In genomic region chr3:10194328-10195071, GRCh38 we compare ENCODE assay signal across 8 cellular contexts. TPM values are rescaled to one million over a fixed set of nuclear protein-coding genes. Genes with fewer than 3 reads are reported as not detected.
DNase-seq lines count a peak whose midpoint lies in the region; ATAC-seq, FAIRE-seq and TF ChIP-seq lines count a peak whose summit lies in the region.

No MANE protein-coding gene starts in this region.

- POLR2A ChIA-PET in K562 (lab: Yijun Ruan, JAX): interaction anchor here (0.6 to 1.5 kb wide), 9 partner anchors 8 to 798 kb away, joined by 3 to 6 read pairs (median 3); partner anchors contain the start of gene CRELD1

- H3K4me3 ChIP-seq in GM12865 (ENCODE audit: low read depth, low read length) (peak overlapping the region; percentile 0; the same call in 1 of the 2 replicates), K562 (no peak overlapping the region), thoracic aorta (peak overlapping the region; percentile 9)

- no peaks in the 10 kb centered on the region for H3K27me3 ChIP-seq in K562 (ENCODE audit: control insufficient read depth in 2 of 2, insufficient read depth in 2 of 2, low read length in 2 of 2)
- no peaks in the 10 kb centered on the region for H3K27me3 ChIP-seq in thoracic aorta (replicated peaks; ENCODE audit: insufficient read depth)

- H3K79me2 ChIP-seq in K562 (ENCODE audit: control insufficient read depth, insufficient read depth, low read length): no peaks in the 10 kb centered on the region

- peak overlapping the region; percentile 69 for H3K4me2 ChIP-seq in K562 (ENCODE audit: insufficient read depth, low read length)

- H3K4me1 ChIP-seq in K562 (replicated peaks in 1 of 2; ENCODE audit: control insufficient read depth in 2 of 2, insufficient read depth in 2 of 2, low read length in 2 of 2) (peaks cover 71 to 73% of the 10 kb centered on the region in 2 experiments), thoracic aorta (ENCODE audit: control insufficient read depth in 1 of 2, low read depth in 2 of 2) (peaks cover 57 to 82% of the 10 kb centered on the region in 2 donors)

- FAIRE-seq in K562 (lab: Jason Lieb, UNC): peak; percentile 75

- intact Hi-C loops in K562 (cut with micrococcal nuclease): no loop called here

- peak overlapping the region; percentile 29 to 82; a peak in 3 of 4 replicates for H3K9ac ChIP-seq in K562 (ENCODE audit: insufficient read depth in 1 of 2, low read depth in 2 of 2, low read length in 2 of 2)

- H3K9me1 ChIP-seq in K562 (ENCODE audit: control insufficient read depth, insufficient read depth, low read length): peaks cover 4% of the 10 kb centered on the region

- H3K9me3 ChIP-seq in K562 (replicated peaks; ENCODE audit: control insufficient read depth, insufficient read depth, low read depth, low read length) (no peaks in the 10 kb centered on the region), thoracic aorta (no peaks in the 10 kb centered on the region)

- WGBS in K562 (ENCODE audit: insufficient coverage, low coverage, missing lambda C conversion rate): 25% methylated on average over 11 of the region's 11 CpGs

- peak; percentile 87 for DNase-seq in GM12865 (ENCODE audit: low read depth)
- peak; percentile 18 to 69 (median 40) for DNase-seq in T-helper 1 cell
- peak; percentile 61 to 83 (median 66) for DNase-seq in K562 (ENCODE audit: extremely low read depth in 1 of 4, low spot score in 3 of 4)
- DNase-seq in midbrain (lab: John Stamatoyannopoulos, UW): peak; percentile 47
- peak; percentile 62 for DNase-seq in thoracic aorta (ENCODE audit: low spot score)
- DNase-seq in SW480 (ENCODE audit: low spot score): no peak
- DNase-seq in GM13977 (ENCODE audit: low spot score): no peak
- DNase-seq in NCI-H2081 (lab: John Stamatoyannopoulos, UW): no peak

- CTCF ChIA-PET in K562 (lab: Yijun Ruan, JAX; ENCODE audit: low intra/inter-chr PET ratio): no interaction called here

- H3K36me3 ChIP-seq in K562 (ENCODE audit: control insufficient read depth, insufficient read depth, low read length) (no peaks in the 10 kb centered on the region), thoracic aorta (no peaks in the 10 kb centered on the region)

- TF ChIP-seq POLR2A in K562 (conservative IDR thresholded peaks at IDR 0.05): no peak

- TF ChIP-seq CTCF in GM12865 (IDR thresholded peaks at IDR 0.05; ENCODE audit: insufficient read depth, low read depth, low read length, missing control alignments) (no peak), K562 (IDR thresholded peaks at IDR 0.05 in 2 of 3, conservative IDR thresholded peaks at IDR 0.05 in 1 of 3; ENCODE audit: insufficient read depth in 2 of 3, low read depth in 1 of 3, low read length in 3 of 3) (no peak), thoracic aorta (IDR thresholded peaks at IDR 0.05) (no peak), GM13977 (IDR thresholded peaks at IDR 0.05; ENCODE audit: extremely low read depth, insufficient read depth, missing control alignments) (no peak)

- no peaks in the 10 kb centered on the region for H4K20me1 ChIP-seq in K562 (replicated peaks; ENCODE audit: control insufficient read depth, insufficient read depth, low read length)

- no TSS peak for BruUV-seq in K562 (replicated peaks; lab: Mats Ljungman, UMichigan)

- TF ChIP-seq RAD21 in K562 (CRISPR knock-in tag; conservative IDR thresholded peaks at IDR 0.05 in 1 of 2, IDR thresholded peaks at IDR 0.05 in 1 of 2): no peak

- TF ChIP-seq EP300 in K562 (IDR thresholded peaks at IDR 0.05; ENCODE audit: low read length): peak; percentile 22; the same call in 1 of the 2 replicates

- H3K27ac ChIP-seq in K562 (ENCODE audit: extremely low read depth, low read depth, low read length) (peak overlapping the region; percentile 68), thoracic aorta (peak overlapping the region; percentile 84 to 95)

- ATAC-seq in K562 (peak; percentile 67), thoracic aorta (ENCODE audit: insufficient number of reproducible peaks, low FRiP score, low read depth) (peak; percentile 13)

- H2AFZ ChIP-seq in K562 (ENCODE audit: low read depth, low read length): peak overlapping the region; percentile 85

- in situ Hi-C loops in K562 (cut with MboI): no loop called here
- in situ Hi-C loops in GM13977 (cut with MboI; ENCODE audit: low pct_unique_long_range_greater_than_20kb, low sequenced_read_pairs, unreplicated experiment): no loop called here

TF ChIP-seq in K562, 482 proteins besides CTCF, POLR2A, EP300 and RAD21 (continues in another document):
- 0 out of 2 replicates have a peak, but pooled peaks have one; percentile 32 for TF ChIP-seq NFXL1 (CRISPR knock-in tag; IDR thresholded peaks at IDR 0.05)
- no peak for TF ChIP-seq ZNF282 (CRISPR knock-in tag; IDR thresholded peaks at IDR 0.05)
- no peak for TF ChIP-seq HBP1 (CRISPR knock-in tag; IDR thresholded peaks at IDR 0.05)

RNA-seq across cellular contexts. Expression of gene IRAK2, which starts 29.8 kb away (rescaled TPM):
- 3.6 and 5.6 TPM in 2 replicates for total RNA-seq in K562 (2011; cell fraction: chromatin; rRNA removed; ENCODE audit: low replicate concordance)
- total RNA-seq in K562 (2011; cell fraction: nucleolus; rRNA removed): 3.4 and 4.5 TPM in 2 replicates
- 3.7 and 4.1 TPM in 2 replicates for total RNA-seq in K562 (2011; cell fraction: nucleoplasm; rRNA removed)
- total RNA-seq in K562 (2014; rRNA removed): 2.5 and 4.7 TPM in 2 replicates
- total RNA-seq in K562 (2014; rRNA removed; fragmentation: Illumina TruSeq; extraction: Trizol): 2.7 TPM in 2 replicates
- 1.7 and 1.8 TPM in 2 replicates for total RNA-seq in K562 (2015; rRNA removed; fragmentation: Illumina TruSeq; extraction: Trizol)
- 3.1 and 3.2 TPM in 2 replicates for total RNA-seq in K562 (2021)
- polyA plus RNA-seq in K562 (2011; rRNA removed): 3.6 and 4.4 TPM in 2 replicates
- polyA plus RNA-seq in K562 (2011; cell fraction: cytosol; rRNA removed): 4.2 and 5.7 TPM in 2 replicates
- polyA plus RNA-seq in K562 (2011; cell fraction: nucleus; rRNA removed): 1.3 and 1.9 TPM in 2 replicates
- polyA plus RNA-seq in K562 (2012): 1.8 and 2.8 TPM in 2 replicates
- 3.2 and 3.8 TPM in 2 replicates for polyA plus RNA-seq in K562 (2014; fragmentation: Illumina TruSeq; extraction: Trizol)
- polyA plus RNA-seq in K562 (2014; fragmentation: Nextera tagmentation; extraction: Ambion mirVana): 1 to 10 TPM in 1 of 2 experiments, under 1 TPM in 1; 0.42 to 1.0 TPM
- 2.7 and 2.9 TPM in 2 replicates for polyA plus RNA-seq in K562 (2014; rRNA removed)
- polyA minus RNA-seq in K562 (2011; rRNA and poly(A)+ RNA removed): 2.3 and 3.5 TPM in 2 replicates
- polyA minus RNA-seq in K562 (2011; cell fraction: cytosol; rRNA and poly(A)+ RNA removed): 1.9 and 3.1 TPM in 2 replicates
- 1.1 and 1.2 TPM in 2 replicates for polyA minus RNA-seq in K562 (2011; cell fraction: nucleus; rRNA and poly(A)+ RNA removed)
- 10 to 100 TPM in 1 of 2 donors, 1 to 10 TPM in 1; 5.7 to 13.8 TPM for total RNA-seq in thoracic aorta

RNA-seq across cellular contexts. Expression of gene VHL, which starts 52.9 kb away (rescaled TPM):
- 75.2 and 83.6 TPM in 2 replicates for total RNA-seq in K562 (2011; cell fraction: chromatin; rRNA removed; ENCODE audit: low replicate concordance)
- 45.5 and 50.2 TPM in 2 replicates for total RNA-seq in K562 (2011; cell fraction: nucleolus; rRNA removed)
- 91.8 and 160 TPM in 2 replicates for total RNA-seq in K562 (2011; cell fraction: nucleoplasm; rRNA removed)
- 73.9 and 82.2 TPM in 2 replicates for total RNA-seq in K562 (2014; rRNA removed)
- total RNA-seq in K562 (2014; rRNA removed; fragmentation: Illumina TruSeq; extraction: Trizol): 109 and 120 TPM in 2 replicates
- 90.5 and 91.1 TPM in 2 replicates for total RNA-seq in K562 (2015; rRNA removed; fragmentation: Illumina TruSeq; extraction: Trizol)
- total RNA-seq in K562 (2021): 79.4 and 93.6 TPM in 2 replicates
- polyA plus RNA-seq in K562 (2011; rRNA removed): 49.8 and 55.3 TPM in 2 replicates
- 19.7 and 34.1 TPM in 2 replicates for polyA plus RNA-seq in K562 (2011; cell fraction: cytosol; rRNA removed)
- 35.5 and 39.4 TPM in 2 replicates for polyA plus RNA-seq in K562 (2011; cell fraction: nucleus; rRNA removed)
- polyA plus RNA-seq in K562 (2012): 78.7 and 123 TPM in 2 replicates
- 73.5 and 84.1 TPM in 2 replicates for polyA plus RNA-seq in K562 (2014; fragmentation: Illumina TruSeq; extraction: Trizol)
- 10 to 100 TPM; 16.3 to 22.7 TPM for polyA plus RNA-seq in K562 (2014; fragmentation: Nextera tagmentation; extraction: Ambion mirVana)
- 58.7 and 74.2 TPM in 2 replicates for polyA plus RNA-seq in K562 (2014; rRNA removed)
- polyA minus RNA-seq in K562 (2011; rRNA and poly(A)+ RNA removed): 70.6 and 72.7 TPM in 2 replicates
- 22.2 and 30.4 TPM in 2 replicates for polyA minus RNA-seq in K562 (2011; cell fraction: cytosol; rRNA and poly(A)+ RNA removed)
- polyA minus RNA-seq in K562 (2011; cell fraction: nucleus; rRNA and poly(A)+ RNA removed): 11.8 and 13.1 TPM in 2 replicates
- 10 to 100 TPM; 25.9 to 43.7 TPM for total RNA-seq in thoracic aorta

RNA-seq across cellular contexts. Expression of gene TATDN2, which starts 53.8 kb away (rescaled TPM):
- total RNA-seq in K562 (2011; cell fraction: chromatin; rRNA removed; ENCODE audit: low replicate concordance): 72.5 and 115 TPM in 2 replicates
- 71.2 and 76.0 TPM in 2 replicates for total RNA-seq in K562 (2011; cell fraction: nucleolus; rRNA removed)
- total RNA-seq in K562 (2011; cell fraction: nucleoplasm; rRNA removed): 73.4 and 78.1 TPM in 2 replicates
- total RNA-seq in K562 (2014; rRNA removed): 10.9 and 14.7 TPM in 2 replicates
- total RNA-seq in K562 (2014; rRNA removed; fragmentation: Illumina TruSeq; extraction: Trizol): 25.0 and 25.8 TPM in 2 replicates
- 29.0 and 30.3 TPM in 2 replicates for total RNA-seq in K562 (2015; rRNA removed; fragmentation: Illumina TruSeq; extraction: Trizol)
- total RNA-seq in K562 (2021): 38.8 and 44.7 TPM in 2 replicates
- 20.8 and 27.2 TPM in 2 replicates for polyA plus RNA-seq in K562 (2011; rRNA removed)
- polyA plus RNA-seq in K562 (2011; cell fraction: cytosol; rRNA removed): 20.7 and 21.3 TPM in 2 replicates
- polyA plus RNA-seq in K562 (2011; cell fraction: nucleus; rRNA removed): 33.0 and 34.2 TPM in 2 replicates
- polyA plus RNA-seq in K562 (2012): 25.7 and 36.1 TPM in 2 replicates
- 34.9 and 36.6 TPM in 2 replicates for polyA plus RNA-seq in K562 (2014; fragmentation: Illumina TruSeq; extraction: Trizol)
- polyA plus RNA-seq in K562 (2014; fragmentation: Nextera tagmentation; extraction: Ambion mirVana): 1 to 10 TPM; 5.2 to 7.9 TPM
- polyA plus RNA-seq in K562 (2014; rRNA removed): 23.7 and 28.0 TPM in 2 replicates
- polyA minus RNA-seq in K562 (2011; rRNA and poly(A)+ RNA removed): 27.0 and 40.2 TPM in 2 replicates
- polyA minus RNA-seq in K562 (2011; cell fraction: cytosol; rRNA and poly(A)+ RNA removed): 13.5 and 22.0 TPM in 2 replicates
- polyA minus RNA-seq in K562 (2011; cell fraction: nucleus; rRNA and poly(A)+ RNA removed): 27.6 and 34.4 TPM in 2 replicates
- total RNA-seq in thoracic aorta: 10 to 100 TPM; 29.5 to 38.7 TPM

Comparison
In these comparisons a context has a peak if more than half of its experiments do, and no peak if none do; other contexts are left out.
1. DNase-seq: peak in GM12865 (single experiment), T-helper 1 cell (5 of 5), K562 (4 of 4), midbrain (single experiment) and thoracic aorta (single experiment); none in SW480 (single experiment), GM13977 (single experiment) and NCI-H2081 (0 of 2).